In the genomic region with DNA sequence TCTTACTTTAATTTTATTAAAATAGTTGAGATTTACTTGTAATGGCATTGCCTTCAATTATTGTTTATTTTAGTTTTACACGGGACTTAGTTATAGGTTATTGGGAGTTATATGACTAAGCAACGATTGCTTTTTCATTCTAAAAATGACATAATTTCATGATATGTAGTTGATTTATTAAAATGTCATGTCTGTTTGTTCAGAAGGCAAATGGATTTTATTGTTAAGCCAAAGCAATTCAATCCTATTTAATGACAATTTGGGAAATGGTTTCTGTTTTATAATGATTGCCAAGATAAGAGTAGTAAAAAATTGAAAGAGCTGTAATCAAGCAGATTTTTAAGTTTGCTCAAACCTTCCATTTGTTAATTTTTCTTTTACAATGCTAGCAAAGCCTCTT, we compare ENCODE assay signal across 19 cellular contexts.
"Had no signal": no experiment of that assay in that cellular context is flagged by ENCODE, and none has a peak within 500 bp of the region (broad histone marks: within the 10 kb centered on the region; RNA-seq: fewer than 3 reads in every experiment).

No MANE protein-coding gene starts in this region.

- FAIRE-seq: urothelium cell line had no signal

- H3K27me3 ChIP-seq: neutrophil, stomach had no signal

- H3K4me3 ChIP-seq: stomach, thoracic aorta had no signal

- DNase-seq: effector CD4-positive, alpha-beta T cell; endodermal cell; foreskin melanocyte; head of caudate nucleus; hippocampal formation; left colon; left ventricle myocardium superior; mesendoderm; naive thymus-derived CD4-positive, alpha-beta T cell; posterior cingulate gyrus; stimulated activated CD4-positive, alpha-beta T cell treated with anti-CD3 and anti-CD28 coated beads, Interleukin-2, amount 100 ng/mL, for 24 hours; stimulated activated naive CD4-positive, alpha-beta T cell; stomach; substantia nigra; trophoblast cell had no signal

- H3K9me3 ChIP-seq: neutrophil, stomach, thoracic aorta had no signal

- H3K27ac ChIP-seq: neutrophil, stomach, thoracic aorta had no signal

- ATAC-seq: left colon; left ventricle myocardium superior; naive thymus-derived CD4-positive, alpha-beta T cell; sciatic nerve had no signal

- H3K36me3 ChIP-seq: thoracic aorta had no signal
